ENCODE assay signal across 13 cellular contexts in genomic region chr16:24983521-24983920, GRCh38. TPM values are rescaled to one million over a fixed set of nuclear protein-coding genes. Genes with fewer than 3 reads are reported as not detected.
A peak's percentile ranks its signal among the peaks of the same experiment; 100 is the strongest.
DNase-seq lines count a peak whose midpoint lies in the region; ATAC-seq and TF ChIP-seq lines count a peak whose summit lies in the region.
"Had no signal": no experiment of that assay in that cellular context is flagged by ENCODE, and none has a peak within 500 bp of the region (broad histone marks: within the 10 kb centered on the region; RNA-seq: fewer than 3 reads in every experiment).

No MANE protein-coding gene starts in this region.

- no peak overlapping the region for H3K4me3 ChIP-seq in lower lobe of right lung

- no peak for DNase-seq in activated CD4-positive, alpha-beta T cell treated with anti-CD3 and anti-CD28 coated beads, Interleukin-2, amount 10 ng/mL, durations not matched to agents 24 days and 14 days
- DNase-seq in activated CD4-positive, alpha-beta T cell treated with anti-CD3 and anti-CD28 coated beads, Interleukin-2, amount 10 ng/mL, durations not matched to agents 7 days and 5 days = no peak
- DNase-seq in lower lobe of right lung (no peak), substantia nigra (lab: John Stamatoyannopoulos, UW) (no peak), progenitor cell of endocrine pancreas (ENCODE audit: low spot score, unreplicated experiment) (no peak), NCI-H1436 (lab: John Stamatoyannopoulos, UW) (no peak), immature natural killer cell (no peak)
- DNase-seq: 8988T, foreskin melanocyte, NCI-H1930 had no signal

- no peaks in the 10 kb centered on the region for H3K27me3 Mint-ChIP-seq in activated CD4-positive, alpha-beta T cell treated with anti-CD3 and anti-CD28 coated beads, Interleukin-2, amount 10 ng/mL, durations not matched to agents 24 days and 14 days
- H3K27me3 Mint-ChIP-seq in activated CD4-positive, alpha-beta T cell treated with anti-CD3 and anti-CD28 coated beads, Interleukin-2, amount 10 ng/mL, durations not matched to agents 7 days and 5 days = no peaks in the 10 kb centered on the region
- H3K27me3 Mint-ChIP-seq in progenitor cell of endocrine pancreas (no peaks in the 10 kb centered on the region), immature natural killer cell (ENCODE audit: low read depth in 3 of 3) (no peaks in the 10 kb centered on the region)

- peaks cover 76% of the 10 kb centered on the region for H3K4me1 ChIP-seq in lower lobe of right lung

- CTCF ChIA-PET in activated CD4-positive, alpha-beta T cell treated with anti-CD3 and anti-CD28 coated beads, Interleukin-2, amount 10 ng/mL, durations not matched to agents 7 days and 5 days (lab: Charles Lee) = interaction anchor here (0.6 kb wide), 2 partner anchors 424 to 1482 kb away, joined by 3 to 5 read pairs; no protein-coding TSS in a partner anchor

- H3K9me3 Mint-ChIP-seq in activated CD4-positive, alpha-beta T cell treated with anti-CD3 and anti-CD28 coated beads, Interleukin-2, amount 10 ng/mL, durations not matched to agents 24 days and 14 days = peaks cover 4% of the 10 kb centered on the region
- peaks cover 8% of the 10 kb centered on the region for H3K9me3 Mint-ChIP-seq in activated CD4-positive, alpha-beta T cell treated with anti-CD3 and anti-CD28 coated beads, Interleukin-2, amount 10 ng/mL, durations not matched to agents 7 days and 5 days
- H3K9me3 Mint-ChIP-seq in progenitor cell of endocrine pancreas (ENCODE audit: low read depth) (no peaks in the 10 kb centered on the region), immature natural killer cell (no peaks in the 10 kb centered on the region)

- intact Hi-C loops in activated CD4-positive, alpha-beta T cell treated with anti-CD3 and anti-CD28 coated beads, Interleukin-2, amount 10 ng/mL, durations not matched to agents 24 days and 14 days (cut with micrococcal nuclease) = no loop called here
- intact Hi-C loops in lower lobe of right lung (cut with DNase I) = no loop called here

- TF ChIP-seq CTCF in lower lobe of right lung (IDR thresholded peaks at IDR 0.05) (no peak), progenitor cell of endocrine pancreas (IDR thresholded peaks at IDR 0.05; ENCODE audit: unreplicated experiment) (no peak)

- no peak overlapping the region for H3K4me3 Mint-ChIP-seq in activated CD4-positive, alpha-beta T cell treated with anti-CD3 and anti-CD28 coated beads, Interleukin-2, amount 10 ng/mL, durations not matched to agents 24 days and 14 days
- H3K4me3 Mint-ChIP-seq in activated CD4-positive, alpha-beta T cell treated with anti-CD3 and anti-CD28 coated beads, Interleukin-2, amount 10 ng/mL, durations not matched to agents 7 days and 5 days = no peak overlapping the region
- H3K4me3 Mint-ChIP-seq in progenitor cell of endocrine pancreas (ENCODE audit: low read depth) (no peak overlapping the region), immature natural killer cell (no peak overlapping the region)
- H3K4me3 Mint-ChIP-seq: T-helper 2 cell treated with Interferon-gamma antibody and Interleukin-4, amounts not matched to agents 5 μg/mL and 100 μg/mL, for 36 hours had no signal

- POLR2A ChIA-PET in activated CD4-positive, alpha-beta T cell treated with anti-CD3 and anti-CD28 coated beads, Interleukin-2, amount 10 ng/mL, durations not matched to agents 7 days and 5 days (lab: Charles Lee) = no interaction called here

- peaks cover 18% of the 10 kb centered on the region for H3K36me3 Mint-ChIP-seq in activated CD4-positive, alpha-beta T cell treated with anti-CD3 and anti-CD28 coated beads, Interleukin-2, amount 10 ng/mL, durations not matched to agents 24 days and 14 days (ENCODE audit: low read depth)
- peaks cover 14% of the 10 kb centered on the region for H3K36me3 Mint-ChIP-seq in activated CD4-positive, alpha-beta T cell treated with anti-CD3 and anti-CD28 coated beads, Interleukin-2, amount 10 ng/mL, durations not matched to agents 7 days and 5 days (ENCODE audit: low read depth)
- H3K36me3 Mint-ChIP-seq in progenitor cell of endocrine pancreas (ENCODE audit: insufficient read depth) = no peaks in the 10 kb centered on the region
- H3K36me3 Mint-ChIP-seq in immature natural killer cell = peaks cover 0 to 2% (median 0%) of the 10 kb centered on the region in 3 donors

- H3K9me3 ChIP-seq in lower lobe of right lung = no peaks in the 10 kb centered on the region

- H3K27me3 ChIP-seq in lower lobe of right lung (ENCODE audit: low read depth) = no peaks in the 10 kb centered on the region

- no peak for ATAC-seq in lower lobe of right lung

- H3K36me3 ChIP-seq in lower lobe of right lung = no peaks in the 10 kb centered on the region

- peak overlapping the region; percentile 68 for H3K27ac Mint-ChIP-seq in activated CD4-positive, alpha-beta T cell treated with anti-CD3 and anti-CD28 coated beads, Interleukin-2, amount 10 ng/mL, durations not matched to agents 24 days and 14 days
- H3K27ac Mint-ChIP-seq in activated CD4-positive, alpha-beta T cell treated with anti-CD3 and anti-CD28 coated beads, Interleukin-2, amount 10 ng/mL, durations not matched to agents 7 days and 5 days = no peak overlapping the region
- H3K27ac Mint-ChIP-seq in progenitor cell of endocrine pancreas (no peak overlapping the region), immature natural killer cell (peak overlapping the region in 1 of 6 donors; percentile 29)
- H3K27ac Mint-ChIP-seq: T-helper 2 cell treated with Interferon-gamma antibody and Interleukin-4, amounts not matched to agents 5 μg/mL and 100 μg/mL, for 36 hours had no signal

- H3K4me1 Mint-ChIP-seq in activated CD4-positive, alpha-beta T cell treated with anti-CD3 and anti-CD28 coated beads, Interleukin-2, amount 10 ng/mL, durations not matched to agents 24 days and 14 days = peaks cover 35% of the 10 kb centered on the region
- H3K4me1 Mint-ChIP-seq in activated CD4-positive, alpha-beta T cell treated with anti-CD3 and anti-CD28 coated beads, Interleukin-2, amount 10 ng/mL, durations not matched to agents 7 days and 5 days = peaks cover 34% of the 10 kb centered on the region
- peaks cover 25% of the 10 kb centered on the region for H3K4me1 Mint-ChIP-seq in progenitor cell of endocrine pancreas (ENCODE audit: low read depth)
- H3K4me1 Mint-ChIP-seq in immature natural killer cell = peaks cover 48 to 82% of the 10 kb centered on the region in 2 donors

- H3K27ac ChIP-seq in angular gyrus (ENCODE audit: low read depth, low read length) = peak overlapping the region; percentile 42
- peak overlapping the region; percentile 65 for H3K27ac ChIP-seq in lower lobe of right lung
- H3K27ac ChIP-seq in substantia nigra (ENCODE audit: low read depth, low read length, poor library complexity, severe bottlenecking) = peak overlapping the region; percentile 1
- H3K27ac ChIP-seq: KMS-11 had no signal

RNA-seq across cellular contexts. Expression of gene ARHGAP17, which starts 31.6 kb away (rescaled TPM):
- total RNA-seq in activated CD4-positive, alpha-beta T cell treated with anti-CD3 and anti-CD28 coated beads, Interleukin-2, amount 10 ng/mL, durations not matched to agents 24 days and 14 days = 74.0 and 74.9 TPM in 2 replicates
- total RNA-seq in activated CD4-positive, alpha-beta T cell treated with anti-CD3 and anti-CD28 coated beads, Interleukin-2, amount 10 ng/mL, durations not matched to agents 7 days and 5 days = 10 to 100 TPM; 72.4 to 73.2 TPM
- total RNA-seq in lower lobe of right lung = 89.5 TPM
- 115 and 118 TPM in 2 replicates for total RNA-seq in progenitor cell of endocrine pancreas
- 10 to 100 TPM; 12.0 to 35.9 (median 14.5) TPM for polyA plus RNA-seq in immature natural killer cell

Comparison
In these comparisons a context has a peak if more than half of its experiments do, and no peak if none do; other contexts are left out.
1. H3K27ac ChIP-seq: peak in every context shown above with its lines; median percentile 65 in lower lobe of right lung; 42 in angular gyrus; 1 in substantia nigra.